13 cellular contexts compared by ENCODE assay signal in the genomic region with DNA sequence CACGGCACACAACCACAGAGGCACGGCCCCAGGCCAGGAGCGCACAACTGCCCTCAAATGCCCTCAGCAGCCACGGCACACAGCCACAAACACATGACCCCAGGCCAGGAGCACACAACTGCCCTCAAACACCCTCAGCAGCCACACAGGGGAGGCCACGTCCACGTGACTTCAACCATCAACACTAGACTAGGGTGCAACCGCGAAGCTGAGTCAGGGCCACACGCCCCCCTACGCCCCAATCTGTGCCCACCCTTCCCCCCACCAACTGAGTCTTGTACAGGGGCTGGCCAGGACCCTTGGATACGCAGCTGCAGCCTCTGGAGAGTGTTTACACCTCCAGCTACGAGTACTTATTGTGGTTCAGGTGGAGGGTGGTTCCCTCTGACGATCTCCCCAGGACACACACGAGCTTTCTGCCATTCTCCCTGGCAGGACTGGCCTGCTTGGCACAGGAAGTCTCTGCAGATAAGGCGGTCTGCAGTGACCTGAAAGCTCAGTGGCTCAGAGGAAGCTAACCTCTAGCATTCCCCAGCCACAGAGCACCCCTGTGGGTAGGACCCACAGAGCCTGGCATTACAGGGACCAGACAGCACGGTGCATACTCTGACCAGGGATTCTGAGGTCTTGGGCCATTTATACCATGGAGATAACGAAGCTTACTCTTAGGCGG. TPM values are rescaled to one million over a fixed set of nuclear protein-coding genes. Genes with fewer than 3 reads are reported as not detected.
DNase-seq lines count a peak whose midpoint lies in the region; ATAC-seq and TF ChIP-seq lines count a peak whose summit lies in the region.
"Had no signal": no experiment of that assay in that cellular context is flagged by ENCODE, and none has a peak within 500 bp of the region (broad histone marks: within the 10 kb centered on the region; RNA-seq: fewer than 3 reads in every experiment).

No MANE protein-coding gene starts in this region.

- H3K27ac ChIP-seq in neural progenitor cell (no peak overlapping the region), Peyer's patch (no peak overlapping the region)

- H3K27ac Mint-ChIP-seq in neural progenitor cell, result peak overlapping the region; percentile 87

- H3K79me2 ChIP-seq in neural progenitor cell (ENCODE audit: low read depth), result peaks cover 38% of the 10 kb centered on the region

- H3K4me1 Mint-ChIP-seq in neural progenitor cell, result peaks cover 56% of the 10 kb centered on the region

- no peak overlapping the region for H3K4me3 ChIP-seq in NB4 (ENCODE audit: low read depth, low read length)
- H3K4me3 ChIP-seq in fibroblast of villous mesenchyme (ENCODE audit: low read depth, low read length), result no peak overlapping the region
- no peak overlapping the region for H3K4me3 ChIP-seq in neural progenitor cell
- no peak overlapping the region for H3K4me3 ChIP-seq in Peyer's patch
- H3K4me3 ChIP-seq: right lobe of liver had no signal

- TF ChIP-seq POLR2A in NB4 (IDR thresholded peaks at IDR 0.05; ENCODE audit: extremely low read depth, insufficient read length) (no peak), Peyer's patch (IDR thresholded peaks at IDR 0.05) (no peak)

- H3K4me2 ChIP-seq in neural progenitor cell, result peak overlapping the region; percentile 42

- peaks cover 32% of the 10 kb centered on the region for H3F3A ChIP-seq in neural progenitor cell (ENCODE audit: low read depth)

- H3K9me3 ChIP-seq in neural progenitor cell (ENCODE audit: low read depth) (no peaks in the 10 kb centered on the region), Peyer's patch (no peaks in the 10 kb centered on the region)
- H3K9me3 ChIP-seq: right lobe of liver had no signal

- H3K9ac ChIP-seq in neural progenitor cell, result no peak overlapping the region

- DNase-seq in CMK (ENCODE audit: low read depth), result peak; percentile 42
- DNase-seq in NB4 (ENCODE audit: low read depth), result peak; percentile 43
- peak; percentile 37 for DNase-seq in fibroblast of villous mesenchyme (ENCODE audit: low read depth)
- no peak for DNase-seq in neural progenitor cell (ENCODE audit: low spot score)
- no peak for DNase-seq in activated CD4-positive, CD25-positive, alpha-beta regulatory T cell (lab: John Stamatoyannopoulos, UW)
- no peak for DNase-seq in activated CD4-positive, alpha-beta T cell treated with anti-CD3 and anti-CD28 coated beads, Interleukin-2, amount 50 U/mL, for 4 hours
- no peak for DNase-seq in Peyer's patch
- DNase-seq: activated CD8-positive, alpha-beta memory T cell treated with anti-CD3 and anti-CD28 coated beads, Interleukin-2, amount 50 U/mL, for 48 hours; dorsolateral prefrontal cortex; NCI-H1436 treated with DMSO at 0.1 percent for 48 hours; NCI-H526 had no signal

- peaks cover 5% of the 10 kb centered on the region for H3K27me3 Mint-ChIP-seq in neural progenitor cell (ENCODE audit: insufficient read depth, low read depth)

- H3K4me1 ChIP-seq in neural progenitor cell, result peaks cover 43% of the 10 kb centered on the region
- peaks cover 0 to 49% (median 2%) of the 10 kb centered on the region in 4 donors for H3K4me1 ChIP-seq in Peyer's patch

- H3K36me3 Mint-ChIP-seq in neural progenitor cell, result no peaks in the 10 kb centered on the region

- no peak overlapping the region for H2AFZ ChIP-seq in neural progenitor cell (replicated peaks)

- TF ChIP-seq CTCF in NB4 (IDR thresholded peaks at IDR 0.05; ENCODE audit: low read depth, low read length), result no peak
- no peak for TF ChIP-seq CTCF in fibroblast of villous mesenchyme (IDR thresholded peaks at IDR 0.05; ENCODE audit: insufficient read depth, low read depth, low read length)
- no peak for TF ChIP-seq CTCF in neural progenitor cell (IDR thresholded peaks at IDR 0.05)
- TF ChIP-seq CTCF in Peyer's patch (IDR thresholded peaks at IDR 0.05), result no peak

- H3K9me3 Mint-ChIP-seq in neural progenitor cell, result no peaks in the 10 kb centered on the region

- H4K20me1 ChIP-seq in neural progenitor cell (ENCODE audit: low read depth), result peaks cover 24% of the 10 kb centered on the region

- H3K27me3 ChIP-seq in neural progenitor cell (no peaks in the 10 kb centered on the region), Peyer's patch (no peaks in the 10 kb centered on the region)
- H3K27me3 ChIP-seq: dorsolateral prefrontal cortex, right lobe of liver had no signal

- H3K36me3 ChIP-seq in neural progenitor cell (no peaks in the 10 kb centered on the region), Peyer's patch (no peaks in the 10 kb centered on the region)
- H3K36me3 ChIP-seq: right lobe of liver had no signal

- no peak for ATAC-seq in GM21737 (IDR thresholded peaks at IDR 0.05; ENCODE audit: unreplicated experiment)
- ATAC-seq: right lobe of liver had no signal

- H3K4me3 Mint-ChIP-seq in neural progenitor cell, result peak overlapping the region; percentile 36

RNA-seq across cellular contexts. Expression of gene GPR146, which starts 2.0 kb away (rescaled TPM):
- total RNA-seq in fibroblast of villous mesenchyme, result under 0.01 TPM in 1 of 2 replicates, not detected in the other
- total RNA-seq in neural progenitor cell (ENCODE audit: low replicate concordance), result 0.79 and 3.5 TPM in 2 replicates
- total RNA-seq in Peyer's patch, result 10 to 100 TPM in 1 of 4 donors, 1 to 10 TPM in 3; 1.4 to 13.2 (median 4.4) TPM

RNA-seq across cellular contexts. Expression of gene GPER1, which starts 45.6 kb away (rescaled TPM):
- total RNA-seq in fibroblast of villous mesenchyme (1.9 and 2.6 TPM in 2 replicates), neural progenitor cell (ENCODE audit: low replicate concordance) (1.2 and 1.3 TPM in 2 replicates), Peyer's patch (1 to 10 TPM in 3 of 4 donors, under 1 TPM in 1; 0.53 to 8.3 (median 2.1) TPM)

RNA-seq across cellular contexts. Expression of gene CYP2W1, which starts 59.3 kb away (rescaled TPM):
- under 0.01 TPM in 1 of 2 replicates, not detected in the other for total RNA-seq in fibroblast of villous mesenchyme
- 0.06 TPM in 1 of 2 replicates, not detected in the other for total RNA-seq in neural progenitor cell (ENCODE audit: low replicate concordance)
- total RNA-seq in Peyer's patch, result 10 to 100 TPM in 1 of 4 donors, 1 to 10 TPM in 2, not detected in 1; 2.3 to 23.1 (median 2.5) TPM
- total RNA-seq: right lobe of liver had no signal

Comparison
In these comparisons a context has a peak if more than half of its experiments do, and no peak if none do; other contexts are left out.
1. DNase-seq: peak in CMK (single experiment), NB4 (single experiment) and fibroblast of villous mesenchyme (single experiment); none in neural progenitor cell (single experiment), activated CD4-positive, CD25-positive, alpha-beta regulatory T cell (0 of 4), activated CD4-positive, alpha-beta T cell treated with anti-CD3 and anti-CD28 coated beads, Interleukin-2, amount 50 U/mL, for 4 hours (0 of 2) and Peyer's patch (0 of 3).